Comparison of ENCODE assay signal across 8 cellular contexts in genomic region chr1:9110669-9111356, GRCh38. TPM values are rescaled to one million over a fixed set of nuclear protein-coding genes. Genes with fewer than 3 reads are reported as not detected.
A peak's percentile ranks its signal among the peaks of the same experiment; 100 is the strongest.
DNase-seq lines count a peak whose midpoint lies in the region; ATAC-seq and TF ChIP-seq lines count a peak whose summit lies in the region.

No MANE protein-coding gene starts in this region.

- no peak overlapping the region for H3K4me3 ChIP-seq in OCI-LY1 (ENCODE audit: low read depth, low read length, poor library complexity, severe bottlenecking)

- no peaks in the 10 kb centered on the region for H3F3A ChIP-seq in OCI-LY1 (ENCODE audit: insufficient read depth, low read length)

- no peak overlapping the region for H3K9ac ChIP-seq in OCI-LY1 (ENCODE audit: low read length)

- peak; percentile 97 for TF ChIP-seq CTCF in OCI-LY1 (IDR thresholded peaks at IDR 0.05; ENCODE audit: low read length)

- H3K4me2 ChIP-seq in OCI-LY1 (ENCODE audit: low read length), result no peak overlapping the region

- H3K36me3 ChIP-seq in OCI-LY1 (ENCODE audit: insufficient read depth, low read length), result no peaks in the 10 kb centered on the region

- H3K9me2 ChIP-seq in OCI-LY1 (ENCODE audit: low read depth, low read length), result no peaks in the 10 kb centered on the region

- H3K27ac ChIP-seq in OCI-LY1 (ENCODE audit: low read depth, low read length, poor library complexity, severe bottlenecking), result no peak overlapping the region
- H3K27ac ChIP-seq in epithelial cell of prostate, result peak overlapping the region; percentile 83

- no peaks in the 10 kb centered on the region for H3K4me1 ChIP-seq in OCI-LY1 (ENCODE audit: insufficient read depth, low read length, severe bottlenecking)

- no peaks in the 10 kb centered on the region for H3K79me2 ChIP-seq in OCI-LY1 (ENCODE audit: insufficient read depth, low read length)

- DNase-seq in COLO668 (lab: John Stamatoyannopoulos, UW; ENCODE audit: unreplicated experiment), result peak; percentile 93
- DNase-seq in activated CD8-positive, alpha-beta memory T cell treated with anti-CD3 and anti-CD28 coated beads, Interleukin-2, amount 50 U/mL, for 48 hours, result peak; percentile 98
- DNase-seq in epithelial cell of prostate (ENCODE audit: low read depth, low spot score), result peak; percentile 93
- DNase-seq in mucosa of gallbladder (ENCODE audit: low spot score), result peak; percentile 81
- DNase-seq in stimulated activated CD8-positive, alpha-beta memory T cell treated with anti-CD3 and anti-CD28 coated beads, Interleukin-4, amount 100 ng/mL, for 4 hours (ENCODE audit: low read depth in 2 of 2, low spot score in 1 of 2), result peak; percentile 65 to 69

- peaks cover 4% of the 10 kb centered on the region; the same call in 1 of the 2 replicates for H3K27me3 ChIP-seq in OCI-LY1 (ENCODE audit: insufficient read depth, low read length)

- peak; percentile 58 for ATAC-seq in HG03521 (IDR thresholded peaks at IDR 0.05; ENCODE audit: unreplicated experiment)
- ATAC-seq in GM19455 (IDR thresholded peaks at IDR 0.05; ENCODE audit: unreplicated experiment), result no peak

- no peak overlapping the region for H2AFZ ChIP-seq in OCI-LY1 (ENCODE audit: low read length)

- no peaks in the 10 kb centered on the region for H3K9me3 ChIP-seq in OCI-LY1 (ENCODE audit: low read length)

- H4K20me1 ChIP-seq in OCI-LY1 (ENCODE audit: insufficient read depth, low read length), result no peaks in the 10 kb centered on the region

RNA-seq across cellular contexts. Expression of gene GPR157, which starts 18.1 kb away (rescaled TPM):
- 8.3 TPM for total RNA-seq in mucosa of gallbladder

RNA-seq across cellular contexts. Expression of gene SLC2A5, which starts 41.4 kb away (rescaled TPM):
- 8.8 TPM for total RNA-seq in mucosa of gallbladder
